8 cellular contexts compared by ENCODE assay signal in the genomic region with DNA sequence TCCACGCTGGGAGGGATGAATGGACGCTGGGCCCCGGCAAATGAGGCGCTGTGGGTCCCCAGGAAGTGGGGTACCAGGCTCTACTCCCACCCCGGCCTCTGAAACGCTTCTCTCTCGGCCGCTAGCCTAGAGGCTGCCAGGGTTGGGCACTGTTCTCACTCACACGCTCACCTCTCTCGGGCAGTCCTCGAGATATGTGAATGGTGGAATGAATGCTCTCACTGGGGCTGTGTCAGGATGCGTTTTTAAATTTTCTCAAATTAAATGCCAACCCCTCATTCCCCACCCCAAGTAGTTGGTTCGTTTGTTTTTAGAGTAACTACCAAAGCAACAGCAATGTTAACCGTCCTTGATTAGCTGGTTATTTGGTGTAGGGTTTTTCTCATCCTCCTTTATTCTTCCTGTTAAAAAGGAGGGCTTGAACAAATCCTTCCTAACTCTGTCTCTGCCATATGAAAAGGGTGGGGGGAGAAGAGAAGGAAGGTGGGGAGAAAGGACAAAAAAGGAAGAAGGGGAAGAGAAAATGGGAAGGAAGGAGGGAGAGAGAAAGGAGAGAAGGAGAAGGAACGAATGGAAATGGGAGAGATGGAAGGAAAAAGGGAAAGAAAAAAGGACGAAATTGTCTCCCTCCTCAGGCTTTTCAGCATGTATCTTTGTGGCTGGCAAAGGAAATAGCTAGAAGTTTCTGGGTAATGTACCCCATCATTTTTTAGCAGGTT. TPM values are rescaled to one million over a fixed set of nuclear protein-coding genes. Genes with fewer than 3 reads are reported as not detected.
A peak's percentile ranks its signal among the peaks of the same experiment; 100 is the strongest.
DNase-seq lines count a peak whose midpoint lies in the region; ATAC-seq, FAIRE-seq and TF ChIP-seq lines count a peak whose summit lies in the region.

No MANE protein-coding gene starts in this region.

- DNase-seq in NCI-H524 (lab: John Stamatoyannopoulos, UW) (peak; percentile 27 to 39), NCI-H524 treated with DMSO at 0.1 percent for 48 hours (lab: John Stamatoyannopoulos, UW) (no peak), nephron progenitor cell (no peak), frontal cortex (ENCODE audit: low spot score in 2 of 2) (no peak), NCI-H128 (lab: John Stamatoyannopoulos, UW; ENCODE audit: unreplicated experiment) (no peak), caudate nucleus (lab: John Stamatoyannopoulos, UW) (no peak)
- no peak for DNase-seq in central memory CD8-positive, alpha-beta T cell (ENCODE audit: low spot score in 2 of 2)

- H3K4me3 Mint-ChIP-seq in central memory CD8-positive, alpha-beta T cell, result peak overlapping the region; percentile 75
- H3K4me3 Mint-ChIP-seq in nephron progenitor cell, result peak overlapping the region; percentile 89

- H3K27me3 Mint-ChIP-seq in central memory CD8-positive, alpha-beta T cell, result peaks cover 82% of the 10 kb centered on the region
- H3K27me3 Mint-ChIP-seq in nephron progenitor cell (ENCODE audit: low read depth, poor library complexity), result peaks cover 97% of the 10 kb centered on the region

- H3K4me1 Mint-ChIP-seq in central memory CD8-positive, alpha-beta T cell, result peaks cover 46% of the 10 kb centered on the region
- peaks cover 98% of the 10 kb centered on the region for H3K4me1 Mint-ChIP-seq in nephron progenitor cell

- TF ChIP-seq CTCF in nephron progenitor cell (IDR thresholded peaks at IDR 0.05), result no peak

- no peak overlapping the region for H3K27ac ChIP-seq in caudate nucleus (ENCODE audit: low read depth, low read length)

- no peak for FAIRE-seq in frontal cortex (lab: Jason Lieb, UNC)

- peak; percentile 14 for ATAC-seq in HG03342 (IDR thresholded peaks at IDR 0.05; ENCODE audit: unreplicated experiment)
- no peak for ATAC-seq in central memory CD8-positive, alpha-beta T cell (replicated peaks; ENCODE audit: extremely low read depth, poor library complexity, severe bottlenecking)

- no peaks in the 10 kb centered on the region for H3K9me3 Mint-ChIP-seq in central memory CD8-positive, alpha-beta T cell
- H3K9me3 Mint-ChIP-seq in nephron progenitor cell, result no peaks in the 10 kb centered on the region

- peaks cover 16% of the 10 kb centered on the region for H3K36me3 Mint-ChIP-seq in central memory CD8-positive, alpha-beta T cell (ENCODE audit: insufficient read depth)
- H3K36me3 Mint-ChIP-seq in nephron progenitor cell (ENCODE audit: low read depth), result no peaks in the 10 kb centered on the region

- H3K27ac Mint-ChIP-seq in central memory CD8-positive, alpha-beta T cell (ENCODE audit: low read depth), result peak overlapping the region; percentile 14
- H3K27ac Mint-ChIP-seq in nephron progenitor cell, result no peak overlapping the region

RNA-seq across cellular contexts. Expression of a gene that starts 1.4 kb away (rescaled TPM):
- total RNA-seq in frontal cortex, result 6.1 TPM

Comparison
In these comparisons a context has a peak if more than half of its experiments do, and no peak if none do; other contexts are left out.
1. DNase-seq: peak in NCI-H524 (2 of 2); none in NCI-H524 treated with DMSO at 0.1 percent for 48 hours (single experiment), central memory CD8-positive, alpha-beta T cell (0 of 2), nephron progenitor cell (single experiment), frontal cortex (0 of 2), NCI-H128 (single experiment) and caudate nucleus (0 of 61).